Comparison of ENCODE assay signal across 8 cellular contexts in the genomic region with DNA sequence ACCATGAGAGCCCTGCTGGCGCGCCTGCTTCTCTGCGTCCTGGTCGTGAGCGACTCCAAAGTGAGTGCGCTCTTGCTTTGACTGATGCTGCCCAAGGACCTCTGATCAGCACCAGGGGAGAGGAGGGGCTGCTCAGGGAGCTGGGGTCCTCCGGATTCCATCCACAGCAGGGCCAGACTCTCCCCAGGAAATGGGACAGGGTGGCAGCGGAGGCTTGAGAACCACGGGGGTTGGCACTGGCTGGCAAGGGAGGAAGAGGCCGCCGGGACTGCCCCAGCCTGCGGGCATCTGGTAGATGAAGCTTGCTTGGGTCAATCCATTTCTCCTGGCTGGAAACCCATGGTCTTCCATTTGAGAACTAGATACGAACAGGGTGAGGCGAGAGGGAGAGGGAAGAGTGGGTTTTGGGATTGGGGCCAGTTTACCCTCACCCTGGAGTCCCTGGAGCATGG. TPM values are rescaled to one million over a fixed set of nuclear protein-coding genes. Genes with fewer than 3 reads are reported as not detected.
DNase-seq lines count a peak whose midpoint lies in the region; ATAC-seq and TF ChIP-seq lines count a peak whose summit lies in the region.

No MANE protein-coding gene starts in this region.

- TF ChIP-seq CTCF in ascending aorta (IDR thresholded peaks at IDR 0.05) (no peak), left lung (IDR thresholded peaks at IDR 0.05) (no peak), thoracic aorta (IDR thresholded peaks at IDR 0.05) (no peak)

- H3K9me3 ChIP-seq in ascending aorta (no peaks in the 10 kb centered on the region), left lung (no peaks in the 10 kb centered on the region), thoracic aorta (no peaks in the 10 kb centered on the region)

- no peaks in the 10 kb centered on the region for H3K27me3 ChIP-seq in ascending aorta
- H3K27me3 ChIP-seq in left lung, result peaks cover 0 to 26% of the 10 kb centered on the region in 2 donors
- H3K27me3 ChIP-seq in thoracic aorta (replicated peaks; ENCODE audit: insufficient read depth), result no peaks in the 10 kb centered on the region

- H3K36me3 Mint-ChIP-seq in activated CD4-positive, alpha-beta T cell treated with anti-CD3 and anti-CD28 coated beads, Interleukin-2, amount 10 ng/mL, durations not matched to agents 24 days and 14 days (ENCODE audit: low read depth), result peaks cover under 1% of the 10 kb centered on the region

- intact Hi-C loops in activated CD4-positive, alpha-beta T cell treated with anti-CD3 and anti-CD28 coated beads, Interleukin-2, amount 10 ng/mL, durations not matched to agents 24 days and 14 days (cut with micrococcal nuclease), result loop anchor here (1.0 to 5.0 kb wide), 3 partner anchors 11 to 46 kb away; no protein-coding TSS in a partner anchor
- intact Hi-C loops in ascending aorta (cut with DNase I), result no loop called here
- intact Hi-C loops in left lung (cut with DNase I), result no loop called here

- H3K4me1 ChIP-seq in ascending aorta, result peaks cover 0 to 29% of the 10 kb centered on the region in 2 donors
- peaks cover 30 to 80% of the 10 kb centered on the region in 2 donors for H3K4me1 ChIP-seq in left lung
- H3K4me1 ChIP-seq in thoracic aorta (ENCODE audit: control insufficient read depth in 1 of 2, low read depth in 2 of 2), result peaks cover 10 to 57% of the 10 kb centered on the region in 2 donors

- DNase-seq in activated CD4-positive, alpha-beta T cell treated with anti-CD3 and anti-CD28 coated beads, Interleukin-2, amount 10 ng/mL, durations not matched to agents 24 days and 14 days, result no peak
- DNase-seq in activated CD4-positive, alpha-beta T cell treated with anti-CD3 and anti-CD28 coated beads, Interleukin-2, amount 50 U/mL, for 4 hours, result no peak
- no peak for DNase-seq in ascending aorta (ENCODE audit: low spot score in 2 of 2)
- DNase-seq in left lung, result no peak
- DNase-seq in thoracic aorta (ENCODE audit: low spot score), result no peak
- DNase-seq in SW480 (ENCODE audit: low spot score), result no peak
- no peak for DNase-seq in pons (ENCODE audit: low spot score)
- no peak for DNase-seq in activated effector memory CD4-positive, alpha-beta T cell treated with Interleukin-2 at 50 U/mL for 16 hours

- peak overlapping the region; percentile 90 for H3K4me3 Mint-ChIP-seq in activated CD4-positive, alpha-beta T cell treated with anti-CD3 and anti-CD28 coated beads, Interleukin-2, amount 10 ng/mL, durations not matched to agents 24 days and 14 days

- H3K4me1 Mint-ChIP-seq in activated CD4-positive, alpha-beta T cell treated with anti-CD3 and anti-CD28 coated beads, Interleukin-2, amount 10 ng/mL, durations not matched to agents 24 days and 14 days, result peaks cover 42% of the 10 kb centered on the region

- peaks cover 4 to 8% of the 10 kb centered on the region in 2 donors for H3K36me3 ChIP-seq in ascending aorta
- peaks cover 0 to 24% of the 10 kb centered on the region in 2 donors for H3K36me3 ChIP-seq in left lung
- peaks cover 3% of the 10 kb centered on the region for H3K36me3 ChIP-seq in thoracic aorta

- peak overlapping the region; percentile 52 to 63 for H3K27ac ChIP-seq in ascending aorta
- peak overlapping the region; percentile 65 to 77 for H3K27ac ChIP-seq in left lung
- peak overlapping the region in 1 of 2 donors; percentile 40 for H3K27ac ChIP-seq in thoracic aorta

- H3K27me3 Mint-ChIP-seq in activated CD4-positive, alpha-beta T cell treated with anti-CD3 and anti-CD28 coated beads, Interleukin-2, amount 10 ng/mL, durations not matched to agents 24 days and 14 days, result peaks cover 40% of the 10 kb centered on the region

- no peaks in the 10 kb centered on the region for H3K9me3 Mint-ChIP-seq in activated CD4-positive, alpha-beta T cell treated with anti-CD3 and anti-CD28 coated beads, Interleukin-2, amount 10 ng/mL, durations not matched to agents 24 days and 14 days

- peak overlapping the region; percentile 81 for H3K27ac Mint-ChIP-seq in activated CD4-positive, alpha-beta T cell treated with anti-CD3 and anti-CD28 coated beads, Interleukin-2, amount 10 ng/mL, durations not matched to agents 24 days and 14 days

- no peak for ATAC-seq in left lung
- no peak for ATAC-seq in thoracic aorta (ENCODE audit: insufficient number of reproducible peaks, low FRiP score, low read depth)

- H3K4me3 ChIP-seq in ascending aorta, result peak overlapping the region; percentile 77 to 78
- H3K4me3 ChIP-seq in left lung, result peak overlapping the region; percentile 59 to 62
- peak overlapping the region; percentile 75 for H3K4me3 ChIP-seq in thoracic aorta

RNA-seq across cellular contexts. Expression of a gene that starts 0.6 kb away (rescaled TPM):
- total RNA-seq in activated CD4-positive, alpha-beta T cell treated with anti-CD3 and anti-CD28 coated beads, Interleukin-2, amount 10 ng/mL, durations not matched to agents 24 days and 14 days, result 0.57 and 0.72 TPM in 2 replicates
- total RNA-seq in ascending aorta (1.5 TPM), left lung (10 to 100 TPM; 26.6 to 29.0 TPM), thoracic aorta (100 to 1,000 TPM in 1 of 2 donors, 1 to 10 TPM in 1; 8.1 to 100 TPM)

RNA-seq across cellular contexts. Expression of a gene that starts 37.2 kb away (rescaled TPM):
- total RNA-seq in activated CD4-positive, alpha-beta T cell treated with anti-CD3 and anti-CD28 coated beads, Interleukin-2, amount 10 ng/mL, durations not matched to agents 24 days and 14 days, result 20.2 and 22.1 TPM in 2 replicates
- 60.3 TPM for total RNA-seq in ascending aorta
- total RNA-seq in left lung, result 10 to 100 TPM; 28.9 to 36.6 TPM
- total RNA-seq in thoracic aorta, result 100 to 1,000 TPM in 1 of 2 donors, 10 to 100 TPM in 1; 78.8 to 149 TPM
